ENCODE assay signal across 1 cellular context in genomic region chr12:120261951-120262851, GRCh38.
TF ChIP-seq lines count a peak whose summit lies in the region.

No MANE protein-coding gene starts in this region.

TF ChIP-seq in HepG2, 621 proteins besides CTCF, POLR2A, EP300 and RAD21 (continued from another document):
- TF ChIP-seq ZNF687 (CRISPR knock-in tag; IDR thresholded peaks at IDR 0.05) (peak; percentile 23; the same call in 1 of the 2 replicates), NFIC (IDR thresholded peaks at IDR 0.05; ENCODE audit: low read length) (no peak), ZNF574 (CRISPR knock-in tag; IDR thresholded peaks at IDR 0.05) (no peak), GMEB1 (CRISPR knock-in tag; IDR thresholded peaks at IDR 0.05; ENCODE audit: borderline replicate concordance) (no peak), BCL6 (CRISPR knock-in tag; IDR thresholded peaks at IDR 0.05) (0 out of 2 replicates have a peak, but pooled peaks have one; percentile 22), NR0B2 (CRISPR knock-in tag; IDR thresholded peaks at IDR 0.05) (no peak)
